ENCODE assay signal across 1 cellular context in the genomic region with DNA sequence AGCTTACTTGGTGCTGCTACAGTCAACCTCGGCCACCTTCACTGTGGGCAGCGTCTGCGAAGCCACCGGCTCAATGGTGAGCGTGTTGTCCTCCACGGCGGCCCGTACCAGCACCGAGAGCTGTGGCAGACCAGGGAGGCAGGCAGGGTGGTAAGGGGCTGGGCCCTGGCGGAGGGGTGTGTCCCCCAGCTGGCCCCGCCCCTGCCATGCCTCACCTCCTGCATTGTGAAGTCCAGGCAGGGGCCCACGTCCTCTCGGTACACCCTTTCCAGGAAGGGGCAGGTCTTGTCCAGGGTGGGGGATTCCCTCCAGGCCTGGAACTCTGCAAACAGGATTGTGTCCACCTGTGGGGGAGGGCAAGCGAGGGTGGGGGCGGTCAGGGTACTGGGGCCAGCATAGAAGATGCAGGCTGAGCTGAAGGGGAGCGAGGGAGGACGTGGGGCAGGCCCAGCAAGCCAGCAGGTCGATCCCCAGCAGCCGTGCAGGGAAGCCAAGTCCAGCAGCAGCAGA.
TF ChIP-seq lines count a peak whose summit lies in the region.

No MANE protein-coding gene starts in this region.

TF ChIP-seq in endothelial cell of umbilical vein, 7 proteins besides CTCF, POLR2A, EP300 and RAD21:
- TF ChIP-seq MYC (IDR thresholded peaks at IDR 0.05; ENCODE audit: low read depth, low read length) (no peak), EZH2 (IDR thresholded peaks at IDR 0.05; ENCODE audit: borderline replicate concordance, low read depth, low read length, severe bottlenecking) (no peak), POLR2AphosphoS5 (IDR thresholded peaks at IDR 0.05; ENCODE audit: insufficient read depth, low read depth, low read length) (no peak), MAX (IDR thresholded peaks at IDR 0.05; ENCODE audit: insufficient read depth, insufficient read length) (no peak), FOS (IDR thresholded peaks at IDR 0.05; ENCODE audit: borderline replicate concordance, insufficient read depth, low read length) (no peak), GATA2 (IDR thresholded peaks at IDR 0.05; ENCODE audit: insufficient read depth, insufficient read length, low read depth, low read length) (no peak), JUN (IDR thresholded peaks at IDR 0.05; ENCODE audit: borderline replicate concordance, insufficient read depth, insufficient read length, low read depth) (no peak)
TF ChIP-seq in endothelial cell of umbilical vein: peak in this region for 0.
